In genomic region chr6:37483502-37483901, GRCh38 we compare ENCODE assay signal across 9 cellular contexts. TPM values are rescaled to one million over a fixed set of nuclear protein-coding genes. Genes with fewer than 3 reads are reported as not detected.
DNase-seq lines count a peak whose midpoint lies in the region; ATAC-seq, FAIRE-seq and TF ChIP-seq lines count a peak whose summit lies in the region.
"Had no signal": no experiment of that assay in that cellular context is flagged by ENCODE, and none has a peak within 500 bp of the region (broad histone marks: within the 10 kb centered on the region; RNA-seq: fewer than 3 reads in every experiment).

No MANE protein-coding gene starts in this region.

- H3K36me3 Mint-ChIP-seq in activated T-helper 17 cell treated with anti-CD3 and anti-CD28 coated beads, Interleukin-2, amount 50 U/mL, for 72 hours (ENCODE audit: low read depth) = peaks cover 58% of the 10 kb centered on the region
- H3K36me3 Mint-ChIP-seq in glutamatergic neuron (ENCODE audit: unreplicated experiment) (no peaks in the 10 kb centered on the region), chondrocyte (ENCODE audit: low read depth) (peaks cover 20% of the 10 kb centered on the region)

- TF ChIP-seq POLR2A in GM12891 (IDR thresholded peaks at IDR 0.05; ENCODE audit: low read depth, low read length) = no peak

- H3K4me3 Mint-ChIP-seq in activated T-helper 17 cell treated with anti-CD3 and anti-CD28 coated beads, Interleukin-2, amount 50 U/mL, for 72 hours = no peak overlapping the region
- H3K4me3 Mint-ChIP-seq in glutamatergic neuron (ENCODE audit: unreplicated experiment) = no peak overlapping the region
- no peak overlapping the region for H3K4me3 Mint-ChIP-seq in chondrocyte (ENCODE audit: unreplicated experiment)

- peaks cover 16% of the 10 kb centered on the region for H3K4me1 Mint-ChIP-seq in activated T-helper 17 cell treated with anti-CD3 and anti-CD28 coated beads, Interleukin-2, amount 50 U/mL, for 72 hours
- H3K4me1 Mint-ChIP-seq in glutamatergic neuron (ENCODE audit: low read depth, unreplicated experiment) (peaks cover 49% of the 10 kb centered on the region), chondrocyte (ENCODE audit: low read depth) (peaks cover 2% of the 10 kb centered on the region)

- H3K27ac Mint-ChIP-seq in activated T-helper 17 cell treated with anti-CD3 and anti-CD28 coated beads, Interleukin-2, amount 50 U/mL, for 72 hours = peak overlapping the region; percentile 46
- H3K27ac Mint-ChIP-seq in glutamatergic neuron (ENCODE audit: unreplicated experiment) (peak overlapping the region; percentile 84), chondrocyte (ENCODE audit: unreplicated experiment) (no peak overlapping the region)

- peak; percentile 9 for DNase-seq in AG20443 (ENCODE audit: low spot score)
- DNase-seq in GM12891 (ENCODE audit: insufficient read length, low spot score) = no peak
- no peak for DNase-seq in glutamatergic neuron
- DNase-seq in chondrocyte (ENCODE audit: low spot score) = no peak

- no peak for FAIRE-seq in GM12891 (lab: Jason Lieb, UNC)
- FAIRE-seq: A549 had no signal

- ATAC-seq in activated T-helper 17 cell treated with anti-CD3 and anti-CD28 coated beads, Interleukin-2, amount 50 U/mL, for 72 hours (replicated peaks) = peak; percentile 3
- no peak for ATAC-seq in GM21717 (IDR thresholded peaks at IDR 0.05; ENCODE audit: unreplicated experiment)
- ATAC-seq in GM18861 (IDR thresholded peaks at IDR 0.05; ENCODE audit: unreplicated experiment) = no peak
- ATAC-seq in HG03378 (IDR thresholded peaks at IDR 0.05; ENCODE audit: unreplicated experiment) = no peak

- TF ChIP-seq CTCF in glutamatergic neuron (IDR thresholded peaks at IDR 0.05; ENCODE audit: partially characterized antibody, unreplicated experiment) (no peak), chondrocyte (IDR thresholded peaks at IDR 0.05) (no peak)

- H3K9me3 Mint-ChIP-seq in activated T-helper 17 cell treated with anti-CD3 and anti-CD28 coated beads, Interleukin-2, amount 50 U/mL, for 72 hours = no peaks in the 10 kb centered on the region
- H3K9me3 Mint-ChIP-seq in glutamatergic neuron (ENCODE audit: unreplicated experiment) (peaks cover 13% of the 10 kb centered on the region), chondrocyte (ENCODE audit: low read depth) (no peaks in the 10 kb centered on the region)

- H3K27me3 Mint-ChIP-seq in activated T-helper 17 cell treated with anti-CD3 and anti-CD28 coated beads, Interleukin-2, amount 50 U/mL, for 72 hours = no peaks in the 10 kb centered on the region
- H3K27me3 Mint-ChIP-seq in glutamatergic neuron (ENCODE audit: unreplicated experiment) (peaks cover 3% of the 10 kb centered on the region), chondrocyte (ENCODE audit: low read depth) (no peaks in the 10 kb centered on the region)

TF ChIP-seq in GM12891, 5 proteins besides CTCF, POLR2A, EP300 and RAD21:
- TF ChIP-seq SPI1 (IDR thresholded peaks at IDR 0.05; ENCODE audit: low read depth, low read length) (no peak), TAF1 (IDR thresholded peaks at IDR 0.05; ENCODE audit: low read depth, low read length) (no peak), POLR2AphosphoS5 (IDR thresholded peaks at IDR 0.05; ENCODE audit: low read depth, low read length) (peak; percentile 8; the same call in 1 of the 2 replicates), POU2F2 (IDR thresholded peaks at IDR 0.05; ENCODE audit: low read depth, low read length) (no peak), PAX5 (IDR thresholded peaks at IDR 0.05; ENCODE audit: insufficient read depth, low read length, severe bottlenecking) (no peak)

RNA-seq across cellular contexts. Expression of gene CCDC167, which starts 16.2 kb away (rescaled TPM):
- 113 TPM for polyA plus RNA-seq in GM12891 (2012; ENCODE audit: low read depth, missing spikeins)
- 10 to 100 TPM; 39.2 to 78.5 TPM for total RNA-seq in activated T-helper 17 cell treated with anti-CD3 and anti-CD28 coated beads, Interleukin-2, amount 50 U/mL, for 72 hours
- total RNA-seq in glutamatergic neuron (ENCODE audit: unreplicated experiment) (58.4 TPM), chondrocyte (28.3 to 34.0 TPM (median 29.9 TPM) in 3 replicates)

RNA-seq across cellular contexts. Expression of gene CMTR1, which starts 50.5 kb away (rescaled TPM):
- 48.5 TPM for polyA plus RNA-seq in GM12891 (2012; ENCODE audit: low read depth, missing spikeins)
- 10 to 100 TPM; 37.8 to 51.8 TPM for total RNA-seq in activated T-helper 17 cell treated with anti-CD3 and anti-CD28 coated beads, Interleukin-2, amount 50 U/mL, for 72 hours
- total RNA-seq in glutamatergic neuron (ENCODE audit: unreplicated experiment) (61.6 TPM), chondrocyte (28.1 to 36.1 TPM (median 30.2 TPM) in 3 replicates)
